In the genomic region with DNA sequence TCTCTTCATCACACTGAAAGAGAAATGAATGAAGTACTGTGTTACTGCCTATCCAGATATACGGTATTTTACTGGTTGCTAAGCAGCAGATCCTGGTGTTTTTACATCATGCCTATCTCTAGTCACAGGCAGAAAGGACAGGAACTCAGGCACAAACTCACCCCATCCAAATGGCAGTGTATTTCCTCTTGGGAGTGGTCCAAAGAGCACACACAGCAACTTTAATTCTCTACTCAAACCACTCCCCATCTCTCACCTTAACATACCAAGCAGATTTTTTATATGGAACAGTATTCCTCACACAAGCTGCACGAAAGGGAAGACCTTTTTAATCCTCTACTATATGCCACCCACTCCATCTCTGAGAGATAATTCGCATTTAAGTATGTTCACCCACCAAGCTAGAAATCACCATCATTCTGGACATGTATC, we compare ENCODE assay signal across 7 cellular contexts. TPM values are rescaled to one million over a fixed set of nuclear protein-coding genes. Genes with fewer than 3 reads are reported as not detected.
DNase-seq lines count a peak whose midpoint lies in the region; ATAC-seq, FAIRE-seq and TF ChIP-seq lines count a peak whose summit lies in the region.

No MANE protein-coding gene starts in this region.

- H3K79me2 ChIP-seq in keratinocyte (ENCODE audit: control insufficient read depth, insufficient read depth, low read length) = peaks cover 45% of the 10 kb centered on the region

- TF ChIP-seq CTCF in keratinocyte (optimal IDR thresholded peaks at IDR 0.05 in 1 of 3, IDR thresholded peaks at IDR 0.05 in 1 of 3, conservative IDR thresholded peaks at IDR 0.05 in 1 of 3; ENCODE audit: extremely low read depth in 1 of 3, insufficient read depth in 2 of 3, low read length in 3 of 3) (no peak), adrenal gland (IDR thresholded peaks at IDR 0.05) (no peak)

- peaks cover 2 to 7% of the 10 kb centered on the region in 2 experiments for H3K36me3 ChIP-seq in keratinocyte (ENCODE audit: control insufficient read depth in 2 of 2, extremely low read depth in 1 of 2, insufficient read depth in 2 of 2, low read length in 2 of 2)
- H3K36me3 ChIP-seq in thymus (ENCODE audit: control insufficient read depth, insufficient read depth) = peaks cover 4% of the 10 kb centered on the region
- peaks cover 0 to 7% of the 10 kb centered on the region in 2 donors for H3K36me3 ChIP-seq in adrenal gland (replicated peaks in 1 of 2)

- 84% methylated on average over 3 of the region's 3 CpGs for WGBS in thymus
- 46 to 62% (median 51%) methylated on average over 3 of the region's 3 CpGs for WGBS in adrenal gland, 4 donors

- H3K9me3 ChIP-seq in keratinocyte (ENCODE audit: control insufficient read depth, low read depth, low read length) = no peaks in the 10 kb centered on the region
- H3K9me3 ChIP-seq in thymus (ENCODE audit: control insufficient read depth) = no peaks in the 10 kb centered on the region
- no peaks in the 10 kb centered on the region for H3K9me3 ChIP-seq in adrenal gland (replicated peaks in 1 of 3)

- peak overlapping the region; percentile 45 for H3K4me2 ChIP-seq in keratinocyte (ENCODE audit: control insufficient read depth, extremely low read depth, insufficient read depth, low read depth, low read length)

- H4K20me1 ChIP-seq in keratinocyte (ENCODE audit: control insufficient read depth, extremely low read depth, insufficient read depth, low read length) = no peaks in the 10 kb centered on the region

- intact Hi-C loops in adrenal gland (cut with DNase I) = no loop called here

- ATAC-seq in HG03432 (IDR thresholded peaks at IDR 0.05; ENCODE audit: unreplicated experiment) (no peak), HG03135 (IDR thresholded peaks at IDR 0.05; ENCODE audit: unreplicated experiment) (no peak)

- no peak for FAIRE-seq in keratinocyte (lab: Jason Lieb, UNC)

- in situ Hi-C loops in T47D (cut with HindIII; ENCODE audit: low pct_unique_long_range_greater_than_20kb, low sequenced_read_pairs) = no loop called here

- peaks cover 39% of the 10 kb centered on the region for H3K4me1 ChIP-seq in keratinocyte (ENCODE audit: control insufficient read depth, extremely low read depth, insufficient read depth, low read length)
- H3K4me1 ChIP-seq in thymus (ENCODE audit: control insufficient read depth, insufficient read depth, low read length) = no peaks in the 10 kb centered on the region
- peaks cover 0 to 23% of the 10 kb centered on the region in 2 donors for H3K4me1 ChIP-seq in adrenal gland (replicated peaks in 1 of 2)

- TF ChIP-seq POLR2A in adrenal gland (IDR thresholded peaks at IDR 0.05) = no peak

- H3K27me3 ChIP-seq in keratinocyte (ENCODE audit: control insufficient read depth, extremely low read depth, insufficient read depth, low read length) = no peaks in the 10 kb centered on the region
- H3K27me3 ChIP-seq in thymus (ENCODE audit: control insufficient read depth, insufficient read depth) = no peaks in the 10 kb centered on the region
- H3K27me3 ChIP-seq in adrenal gland = no peaks in the 10 kb centered on the region

- H3K9ac ChIP-seq in keratinocyte (ENCODE audit: control insufficient read depth, extremely low read depth, insufficient read depth, low read length) = peak overlapping the region; percentile 14

- H3K27ac ChIP-seq in keratinocyte (ENCODE audit: control insufficient read depth, insufficient read depth, low read length) (peak overlapping the region; percentile 75), thymus (ENCODE audit: low read depth) (peak overlapping the region; percentile 31), adrenal gland (peak overlapping the region in 2 of 5 donors; percentile 15 to 53)

- DNase-seq in LoVo (ENCODE audit: low spot score) (peak; percentile 30), T47D (ENCODE audit: low read depth in 1 of 2, low spot score in 1 of 2) (peak; percentile 35 to 68), keratinocyte (ENCODE audit: low read depth, low spot score) (peak; percentile 40), adrenal gland (no peak)

- dilution Hi-C loops in keratinocyte (cut with MboI; ENCODE audit: extremely low pct_ligation_motif_present, low sequenced_read_pairs) = no loop called here

- no peak overlapping the region for H2AFZ ChIP-seq in keratinocyte (ENCODE audit: control insufficient read depth, low read length)

- H3K4me3 ChIP-seq in keratinocyte (ENCODE audit: control insufficient read depth in 2 of 3, extremely low read depth in 1 of 3, insufficient read depth in 2 of 3, low read depth in 1 of 3, low read length in 3 of 3) (no peak overlapping the region), thymus (ENCODE audit: low read length) (no peak overlapping the region), adrenal gland (no peak overlapping the region)

- no peaks in the 10 kb centered on the region for H3K9me1 ChIP-seq in keratinocyte (ENCODE audit: control insufficient read depth, extremely low read depth, insufficient read depth, low read length)

RNA-seq across cellular contexts. Expression of gene EIF4G3, which starts 27.3 kb away (rescaled TPM):
- 44.6 to 48.1 TPM (median 47.9 TPM) in 3 replicates for polyA plus RNA-seq in keratinocyte
- polyA plus RNA-seq in keratinocyte (2011; ENCODE audit: low read depth) = 47.8 TPM
- 26.6 and 41.1 TPM in 2 replicates for polyA plus RNA-seq in keratinocyte (2011; cell fraction: cytosol; rRNA removed)
- 118 TPM in 2 replicates for polyA plus RNA-seq in keratinocyte (2011; cell fraction: nucleus; rRNA removed)
- polyA plus RNA-seq in keratinocyte (2012; ENCODE audit: low replicate concordance) = 27.5 and 37.0 TPM in 2 replicates
- 35.6 to 76.7 TPM (median 52.2 TPM) in 3 replicates for polyA minus RNA-seq in keratinocyte
- 20.1 TPM for polyA minus RNA-seq in keratinocyte (2011; cell fraction: cytosol; rRNA and poly(A)+ RNA removed)
- polyA minus RNA-seq in keratinocyte (2011; cell fraction: nucleus; rRNA and poly(A)+ RNA removed) = 51.1 and 112 TPM in 2 replicates
- 22.1 TPM for polyA plus RNA-seq in thymus
- 10 to 100 TPM; 38.9 to 57.4 (median 52.3) TPM for total RNA-seq in adrenal gland
- polyA plus RNA-seq in adrenal gland = 10 to 100 TPM; 30.7 to 58.7 (median 43.6) TPM

Comparison
In these comparisons a context has a peak if more than half of its experiments do, and no peak if none do; other contexts are left out.
1. DNase-seq: peak in LoVo (single experiment), T47D (2 of 2) and keratinocyte (single experiment); none in adrenal gland (0 of 7).